Comparison of ENCODE assay signal across 1 cellular context in the genomic region with DNA sequence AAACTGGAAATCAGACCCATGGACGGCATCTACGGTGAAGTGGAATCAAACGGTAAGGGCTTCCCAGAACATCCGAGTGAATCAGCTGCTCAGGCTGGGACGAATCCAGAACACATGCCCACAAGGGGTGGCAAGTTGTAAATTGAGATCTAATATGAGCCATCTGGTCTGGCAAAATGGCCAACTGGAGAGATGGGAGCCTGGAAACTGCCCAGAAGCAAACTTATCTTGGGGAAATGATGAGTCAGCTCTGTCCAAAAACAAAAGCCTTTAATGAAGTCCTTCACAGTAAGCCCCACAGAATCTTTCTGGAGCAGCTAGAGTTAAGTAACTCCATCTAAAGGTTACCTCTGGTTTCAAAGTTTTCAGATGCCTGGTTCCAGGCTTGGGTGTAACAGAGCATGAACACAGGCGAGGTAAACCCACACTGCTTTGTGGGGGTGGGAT.
TF ChIP-seq lines count a peak whose summit lies in the region.

No MANE protein-coding gene starts in this region.

TF ChIP-seq in K562, 482 proteins besides CTCF, POLR2A, EP300 and RAD21 (continued from another document and continues in another):
- TF ChIP-seq, protein P1, sequence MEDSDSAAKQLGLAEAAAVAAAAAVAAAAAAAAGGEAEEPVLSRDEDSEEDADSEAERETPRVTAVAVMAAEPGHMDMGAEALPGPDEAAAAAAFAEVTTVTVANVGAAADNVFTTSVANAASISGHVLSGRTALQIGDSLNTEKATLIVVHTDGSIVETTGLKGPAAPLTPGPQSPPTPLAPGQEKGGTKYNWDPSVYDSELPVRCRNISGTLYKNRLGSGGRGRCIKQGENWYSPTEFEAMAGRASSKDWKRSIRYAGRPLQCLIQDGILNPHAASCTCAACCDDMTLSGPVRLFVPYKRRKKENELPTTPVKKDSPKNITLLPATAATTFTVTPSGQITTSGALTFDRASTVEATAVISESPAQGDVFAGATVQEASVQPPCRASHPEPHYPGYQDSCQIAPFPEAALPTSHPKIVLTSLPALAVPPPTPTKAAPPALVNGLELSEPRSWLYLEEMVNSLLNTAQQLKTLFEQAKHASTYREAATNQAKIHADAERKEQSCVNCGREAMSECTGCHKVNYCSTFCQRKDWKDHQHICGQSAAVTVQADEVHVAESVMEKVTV (CRISPR knock-in tag; IDR thresholded peaks at IDR 0.05), result no peak
- TF ChIP-seq XRCC3 (IDR thresholded peaks at IDR 0.05), result no peak
- no peak for TF ChIP-seq ZNF146 (CRISPR knock-in tag; IDR thresholded peaks at IDR 0.05; ENCODE audit: unreplicated experiment)
- TF ChIP-seq ZNF695 (CRISPR knock-in tag; IDR thresholded peaks at IDR 0.05), result no peak
- TF ChIP-seq ZNF561 (CRISPR knock-in tag; conservative IDR thresholded peaks at IDR 0.05), result no peak
- no peak for TF ChIP-seq GABPB2 (CRISPR knock-in tag; conservative IDR thresholded peaks at IDR 0.05)
- TF ChIP-seq MBD2 (IDR thresholded peaks at IDR 0.05; ENCODE audit: borderline replicate concordance, low read depth), result no peak
- TF ChIP-seq JUND (IDR thresholded peaks at IDR 0.05; ENCODE audit: borderline replicate concordance, low read depth, low read length), result peak; percentile 89
- peak; percentile 78; the same call in 2 of the 3 replicates for TF ChIP-seq JUND (tag; IDR thresholded peaks at IDR 0.05; ENCODE audit: borderline replicate concordance, low read depth, low read length)
- no peak for TF ChIP-seq HDAC3 (IDR thresholded peaks at IDR 0.05; ENCODE audit: borderline replicate concordance, partially characterized antibody)
- peak; percentile 15; the same call in 1 of the 2 replicates for TF ChIP-seq ATF7 (IDR thresholded peaks at IDR 0.05)
- no peak for TF ChIP-seq CBX2 (IDR thresholded peaks at IDR 0.05; ENCODE audit: insufficient read depth, low read length, poor library complexity, severe bottlenecking)
- no peak for TF ChIP-seq ILK (tag; IDR thresholded peaks at IDR 0.05; ENCODE audit: borderline replicate concordance, low read depth)
- TF ChIP-seq ZEB2 (IDR thresholded peaks at IDR 0.05), result no peak
- TF ChIP-seq, protein P2, sequence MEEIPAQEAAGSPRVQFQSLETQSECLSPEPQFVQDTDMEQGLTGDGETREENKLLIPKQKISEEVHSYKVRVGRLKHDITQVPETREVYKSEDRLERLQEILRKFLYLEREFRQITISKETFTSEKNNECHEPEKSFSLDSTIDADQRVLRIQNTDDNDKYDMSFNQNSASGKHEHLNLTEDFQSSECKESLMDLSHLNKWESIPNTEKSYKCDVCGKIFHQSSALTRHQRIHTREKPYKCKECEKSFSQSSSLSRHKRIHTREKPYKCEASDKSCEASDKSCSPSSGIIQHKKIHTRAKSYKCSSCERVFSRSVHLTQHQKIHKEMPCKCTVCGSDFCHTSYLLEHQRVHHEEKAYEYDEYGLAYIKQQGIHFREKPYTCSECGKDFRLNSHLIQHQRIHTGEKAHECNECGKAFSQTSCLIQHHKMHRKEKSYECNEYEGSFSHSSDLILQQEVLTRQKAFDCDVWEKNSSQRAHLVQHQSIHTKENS (CRISPR knock-in tag; IDR thresholded peaks at IDR 0.05), result no peak
- peak; percentile 6 for TF ChIP-seq FOS (IDR thresholded peaks at IDR 0.05; ENCODE audit: extremely low read depth, insufficient read length)
- TF ChIP-seq BRD4 (IDR thresholded peaks at IDR 0.05), result no peak
- TF ChIP-seq L3MBTL2 (IDR thresholded peaks at IDR 0.05), result no peak
- TF ChIP-seq, protein P3, sequence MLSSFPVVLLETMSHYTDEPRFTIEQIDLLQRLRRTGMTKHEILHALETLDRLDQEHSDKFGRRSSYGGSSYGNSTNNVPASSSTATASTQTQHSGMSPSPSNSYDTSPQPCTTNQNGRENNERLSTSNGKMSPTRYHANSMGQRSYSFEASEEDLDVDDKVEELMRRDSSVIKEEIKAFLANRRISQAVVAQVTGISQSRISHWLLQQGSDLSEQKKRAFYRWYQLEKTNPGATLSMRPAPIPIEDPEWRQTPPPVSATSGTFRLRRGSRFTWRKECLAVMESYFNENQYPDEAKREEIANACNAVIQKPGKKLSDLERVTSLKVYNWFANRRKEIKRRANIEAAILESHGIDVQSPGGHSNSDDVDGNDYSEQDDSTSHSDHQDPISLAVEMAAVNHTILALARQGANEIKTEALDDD (IDR thresholded peaks at IDR 0.05), result 0 out of 2 replicates have a peak, but pooled peaks have one; percentile 34
- TF ChIP-seq MED1 (CRISPR knock-in tag; IDR thresholded peaks at IDR 0.05; ENCODE audit: borderline replicate concordance), result no peak
- TF ChIP-seq ZNF133 (CRISPR knock-in tag; IDR thresholded peaks at IDR 0.05), result no peak
- no peak for TF ChIP-seq ZNF583 (CRISPR knock-in tag; IDR thresholded peaks at IDR 0.05)
- TF ChIP-seq MCM5 (IDR thresholded peaks at IDR 0.05; ENCODE audit: low read depth), result no peak
- no peak for TF ChIP-seq EP400 (IDR thresholded peaks at IDR 0.05)
- TF ChIP-seq ZNF408 (CRISPR knock-in tag; IDR thresholded peaks at IDR 0.05; ENCODE audit: low read depth), result no peak
- no peak for TF ChIP-seq MYC (IDR thresholded peaks at IDR 0.05; ENCODE audit: low read depth, low read length)
- no peak for TF ChIP-seq MYC (CRISPR knock-in tag; IDR thresholded peaks at IDR 0.05; ENCODE audit: borderline replicate concordance, low read depth)
- TF ChIP-seq, protein P4, sequence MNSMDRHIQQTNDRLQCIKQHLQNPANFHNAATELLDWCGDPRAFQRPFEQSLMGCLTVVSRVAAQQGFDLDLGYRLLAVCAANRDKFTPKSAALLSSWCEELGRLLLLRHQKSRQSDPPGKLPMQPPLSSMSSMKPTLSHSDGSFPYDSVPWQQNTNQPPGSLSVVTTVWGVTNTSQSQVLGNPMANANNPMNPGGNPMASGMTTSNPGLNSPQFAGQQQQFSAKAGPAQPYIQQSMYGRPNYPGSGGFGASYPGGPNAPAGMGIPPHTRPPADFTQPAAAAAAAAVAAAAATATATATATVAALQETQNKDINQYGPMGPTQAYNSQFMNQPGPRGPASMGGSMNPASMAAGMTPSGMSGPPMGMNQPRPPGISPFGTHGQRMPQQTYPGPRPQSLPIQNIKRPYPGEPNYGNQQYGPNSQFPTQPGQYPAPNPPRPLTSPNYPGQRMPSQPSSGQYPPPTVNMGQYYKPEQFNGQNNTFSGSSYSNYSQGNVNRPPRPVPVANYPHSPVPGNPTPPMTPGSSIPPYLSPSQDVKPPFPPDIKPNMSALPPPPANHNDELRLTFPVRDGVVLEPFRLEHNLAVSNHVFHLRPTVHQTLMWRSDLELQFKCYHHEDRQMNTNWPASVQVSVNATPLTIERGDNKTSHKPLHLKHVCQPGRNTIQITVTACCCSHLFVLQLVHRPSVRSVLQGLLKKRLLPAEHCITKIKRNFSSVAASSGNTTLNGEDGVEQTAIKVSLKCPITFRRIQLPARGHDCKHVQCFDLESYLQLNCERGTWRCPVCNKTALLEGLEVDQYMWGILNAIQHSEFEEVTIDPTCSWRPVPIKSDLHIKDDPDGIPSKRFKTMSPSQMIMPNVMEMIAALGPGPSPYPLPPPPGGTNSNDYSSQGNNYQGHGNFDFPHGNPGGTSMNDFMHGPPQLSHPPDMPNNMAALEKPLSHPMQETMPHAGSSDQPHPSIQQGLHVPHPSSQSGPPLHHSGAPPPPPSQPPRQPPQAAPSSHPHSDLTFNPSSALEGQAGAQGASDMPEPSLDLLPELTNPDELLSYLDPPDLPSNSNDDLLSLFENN (IDR thresholded peaks at IDR 0.05; ENCODE audit: low read depth in 2 of 2, low read length in 2 of 2), result no peak
- TF ChIP-seq SNRNP70 (optimal IDR thresholded peaks at IDR 0.05; ENCODE audit: low read depth, low read length), result no peak
- TF ChIP-seq ARHGAP35 (IDR thresholded peaks at IDR 0.05; ENCODE audit: partially characterized antibody), result no peak
- no peak for TF ChIP-seq E2F3 (CRISPR knock-in tag; IDR thresholded peaks at IDR 0.05)
- TF ChIP-seq ERF (CRISPR knock-in tag; IDR thresholded peaks at IDR 0.05), result no peak
- no peak for TF ChIP-seq XRCC4 (IDR thresholded peaks at IDR 0.05; ENCODE audit: extremely low read depth, insufficient read depth, insufficient read length)
- TF ChIP-seq, protein P5, sequence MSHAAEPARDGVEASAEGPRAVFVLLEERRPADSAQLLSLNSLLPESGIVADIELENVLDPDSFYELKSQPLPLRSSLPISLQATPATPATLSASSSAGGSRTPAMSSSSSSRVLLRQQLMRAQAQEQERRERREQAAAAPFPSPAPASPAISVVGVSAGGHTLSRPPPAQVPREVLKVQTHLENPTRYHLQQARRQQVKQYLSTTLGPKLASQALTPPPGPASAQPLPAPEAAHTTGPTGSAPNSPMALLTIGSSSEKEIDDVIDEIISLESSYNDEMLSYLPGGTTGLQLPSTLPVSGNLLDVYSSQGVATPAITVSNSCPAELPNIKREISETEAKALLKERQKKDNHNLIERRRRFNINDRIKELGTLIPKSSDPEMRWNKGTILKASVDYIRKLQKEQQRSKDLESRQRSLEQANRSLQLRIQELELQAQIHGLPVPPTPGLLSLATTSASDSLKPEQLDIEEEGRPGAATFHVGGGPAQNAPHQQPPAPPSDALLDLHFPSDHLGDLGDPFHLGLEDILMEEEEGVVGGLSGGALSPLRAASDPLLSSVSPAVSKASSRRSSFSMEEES (CRISPR knock-in tag; IDR thresholded peaks at IDR 0.05), result no peak
- no peak for TF ChIP-seq MECOM (CRISPR knock-in tag; IDR thresholded peaks at IDR 0.05)
- no peak for TF ChIP-seq CCNT2 (IDR thresholded peaks at IDR 0.05; ENCODE audit: borderline replicate concordance, extremely low read depth, insufficient read length, low read depth, low read length)
- TF ChIP-seq FOSL1 (tag; conservative IDR thresholded peaks at IDR 0.05), result peak; percentile 94
- TF ChIP-seq, protein P6, sequence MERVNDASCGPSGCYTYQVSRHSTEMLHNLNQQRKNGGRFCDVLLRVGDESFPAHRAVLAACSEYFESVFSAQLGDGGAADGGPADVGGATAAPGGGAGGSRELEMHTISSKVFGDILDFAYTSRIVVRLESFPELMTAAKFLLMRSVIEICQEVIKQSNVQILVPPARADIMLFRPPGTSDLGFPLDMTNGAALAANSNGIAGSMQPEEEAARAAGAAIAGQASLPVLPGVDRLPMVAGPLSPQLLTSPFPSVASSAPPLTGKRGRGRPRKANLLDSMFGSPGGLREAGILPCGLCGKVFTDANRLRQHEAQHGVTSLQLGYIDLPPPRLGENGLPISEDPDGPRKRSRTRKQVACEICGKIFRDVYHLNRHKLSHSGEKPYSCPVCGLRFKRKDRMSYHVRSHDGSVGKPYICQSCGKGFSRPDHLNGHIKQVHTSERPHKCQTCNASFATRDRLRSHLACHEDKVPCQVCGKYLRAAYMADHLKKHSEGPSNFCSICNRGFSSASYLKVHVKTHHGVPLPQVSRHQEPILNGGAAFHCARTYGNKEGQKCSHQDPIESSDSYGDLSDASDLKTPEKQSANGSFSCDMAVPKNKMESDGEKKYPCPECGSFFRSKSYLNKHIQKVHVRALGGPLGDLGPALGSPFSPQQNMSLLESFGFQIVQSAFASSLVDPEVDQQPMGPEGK (CRISPR knock-in tag; IDR thresholded peaks at IDR 0.05; ENCODE audit: borderline replicate concordance), result no peak
- TF ChIP-seq, protein P7, sequence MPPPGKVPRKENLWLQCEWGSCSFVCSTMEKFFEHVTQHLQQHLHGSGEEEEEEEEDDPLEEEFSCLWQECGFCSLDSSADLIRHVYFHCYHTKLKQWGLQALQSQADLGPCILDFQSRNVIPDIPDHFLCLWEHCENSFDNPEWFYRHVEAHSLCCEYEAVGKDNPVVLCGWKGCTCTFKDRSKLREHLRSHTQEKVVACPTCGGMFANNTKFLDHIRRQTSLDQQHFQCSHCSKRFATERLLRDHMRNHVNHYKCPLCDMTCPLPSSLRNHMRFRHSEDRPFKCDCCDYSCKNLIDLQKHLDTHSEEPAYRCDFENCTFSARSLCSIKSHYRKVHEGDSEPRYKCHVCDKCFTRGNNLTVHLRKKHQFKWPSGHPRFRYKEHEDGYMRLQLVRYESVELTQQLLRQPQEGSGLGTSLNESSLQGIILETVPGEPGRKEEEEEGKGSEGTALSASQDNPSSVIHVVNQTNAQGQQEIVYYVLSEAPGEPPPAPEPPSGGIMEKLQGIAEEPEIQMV (tag; conservative IDR thresholded peaks at IDR 0.05; ENCODE audit: low read depth), result no peak
- TF ChIP-seq MEF2D (tag; conservative IDR thresholded peaks at IDR 0.05; ENCODE audit: low read depth), result no peak
- TF ChIP-seq SRSF3 (IDR thresholded peaks at IDR 0.05; ENCODE audit: insufficient read depth, low read length), result no peak
- TF ChIP-seq NCOA4 (IDR thresholded peaks at IDR 0.05; ENCODE audit: partially characterized antibody), result no peak
- TF ChIP-seq SIRT6 (IDR thresholded peaks at IDR 0.05; ENCODE audit: low read depth, low read length), result no peak
- TF ChIP-seq MAFG (tag; conservative IDR thresholded peaks at IDR 0.05), result peak; percentile 98
- TF ChIP-seq GABPB1 (CRISPR knock-in tag; IDR thresholded peaks at IDR 0.05), result no peak
- peak; percentile 99 for TF ChIP-seq ZNF316 (IDR thresholded peaks at IDR 0.05)
- TF ChIP-seq SMARCA5 (IDR thresholded peaks at IDR 0.05), result no peak
- TF ChIP-seq ZNF121 (CRISPR knock-in tag; conservative IDR thresholded peaks at IDR 0.05), result no peak
- 0 out of 4 replicates have a peak, but pooled peaks of 1 of the 2 experiments have one; percentile 25 for TF ChIP-seq ARNT (IDR thresholded peaks at IDR 0.05)
- no peak for TF ChIP-seq ZNF780A (CRISPR knock-in tag; IDR thresholded peaks at IDR 0.05)
- TF ChIP-seq, protein P8, sequence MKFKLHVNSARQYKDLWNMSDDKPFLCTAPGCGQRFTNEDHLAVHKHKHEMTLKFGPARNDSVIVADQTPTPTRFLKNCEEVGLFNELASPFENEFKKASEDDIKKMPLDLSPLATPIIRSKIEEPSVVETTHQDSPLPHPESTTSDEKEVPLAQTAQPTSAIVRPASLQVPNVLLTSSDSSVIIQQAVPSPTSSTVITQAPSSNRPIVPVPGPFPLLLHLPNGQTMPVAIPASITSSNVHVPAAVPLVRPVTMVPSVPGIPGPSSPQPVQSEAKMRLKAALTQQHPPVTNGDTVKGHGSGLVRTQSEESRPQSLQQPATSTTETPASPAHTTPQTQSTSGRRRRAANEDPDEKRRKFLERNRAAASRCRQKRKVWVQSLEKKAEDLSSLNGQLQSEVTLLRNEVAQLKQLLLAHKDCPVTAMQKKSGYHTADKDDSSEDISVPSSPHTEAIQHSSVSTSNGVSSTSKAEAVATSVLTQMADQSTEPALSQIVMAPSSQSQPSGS (CRISPR knock-in tag; IDR thresholded peaks at IDR 0.05), result no peak
